In the genomic region with DNA sequence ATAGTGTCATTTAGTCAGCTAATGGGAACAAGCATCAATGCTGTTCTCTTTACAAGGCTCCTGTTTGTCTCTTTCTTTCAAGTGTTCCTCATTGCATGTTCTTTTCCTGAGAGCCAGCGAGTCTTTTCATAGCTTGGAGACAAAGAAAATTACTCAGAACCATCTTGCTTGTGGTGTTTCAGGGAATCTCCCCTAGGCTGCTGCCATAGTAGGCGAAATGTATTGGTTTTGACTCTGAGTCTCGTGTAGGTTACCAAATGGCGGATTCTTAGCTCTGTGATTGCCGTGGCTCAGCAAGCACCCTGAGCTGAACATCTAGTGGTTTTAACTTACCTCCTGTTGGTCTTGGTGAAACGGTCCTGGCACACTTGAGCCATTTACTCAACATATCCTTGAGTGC, we compare ENCODE assay signal across 12 cellular contexts.
DNase-seq lines count a peak whose midpoint lies in the region; ATAC-seq and TF ChIP-seq lines count a peak whose summit lies in the region.
"Had no signal": no experiment of that assay in that cellular context is flagged by ENCODE, and none has a peak within 500 bp of the region (broad histone marks: within the 10 kb centered on the region; RNA-seq: fewer than 3 reads in every experiment).

No MANE protein-coding gene starts in this region.

- H3K9me3 ChIP-seq in OCI-LY3 (ENCODE audit: insufficient read depth, low read length): peaks cover 2% of the 10 kb centered on the region; the same call in 1 of the 2 replicates
- H3K9me3 ChIP-seq: tibial artery had no signal

- TF ChIP-seq CTCF in GM13976 (IDR thresholded peaks at IDR 0.05; ENCODE audit: borderline replicate concordance, control extremely low read depth, extremely low read depth, insufficient read depth, missing control alignments) (no peak), OCI-LY3 (IDR thresholded peaks at IDR 0.05; ENCODE audit: low read depth, low read length) (no peak), type B pancreatic cell (conservative IDR thresholded peaks at IDR 0.05) (no peak)

- H3K27ac ChIP-seq in OCI-LY3 (ENCODE audit: low read length): peak overlapping the region; percentile 92
- H3K27ac ChIP-seq: tibial artery had no signal

- H3K4me1 ChIP-seq in OCI-LY3 (ENCODE audit: low read length): peaks cover 72% of the 10 kb centered on the region

- peak; percentile 44 for DNase-seq in GM13976 (ENCODE audit: low spot score)
- no peak for DNase-seq in NCI-H2196 treated with DMSO at 0.1 percent for 48 hours (lab: John Stamatoyannopoulos, UW; ENCODE audit: unreplicated experiment)
- DNase-seq in NCI-H2171 (lab: John Stamatoyannopoulos, UW): no peak
- DNase-seq in type B pancreatic cell (ENCODE audit: extremely low spot score, unreplicated experiment): no peak
- DNase-seq in NCI-H1930 (lab: John Stamatoyannopoulos, UW): no peak
- DNase-seq: activated gamma-delta T cell, NCI-H524 treated with DMSO at 0.1 percent for 48 hours, tibial artery had no signal

- H3K27me3 ChIP-seq in OCI-LY3 (ENCODE audit: low read depth, low read length): no peaks in the 10 kb centered on the region
- H3K27me3 ChIP-seq: tibial artery had no signal

- peak overlapping the region; percentile 19; the same call in 1 of the 2 replicates for H3K9ac ChIP-seq in OCI-LY3 (ENCODE audit: low read length)

- H3K79me2 ChIP-seq in OCI-LY3 (ENCODE audit: low read length): no peaks in the 10 kb centered on the region

- peaks cover 20% of the 10 kb centered on the region for H3K36me3 Mint-ChIP-seq in type B pancreatic cell

- peak overlapping the region; percentile 62 for H3K4me3 ChIP-seq in OCI-LY3 (ENCODE audit: low read length)
- H3K4me3 ChIP-seq: tibial artery had no signal

- no peak overlapping the region for H2AFZ ChIP-seq in OCI-LY3 (ENCODE audit: low read depth, low read length)

- H3K4me2 ChIP-seq in OCI-LY3 (ENCODE audit: low read length): peak overlapping the region; percentile 99

- H3K27ac Mint-ChIP-seq in type B pancreatic cell: no peak overlapping the region
- H3K27ac Mint-ChIP-seq: nephron had no signal

- in situ Hi-C loops in GM13976 (cut with MboI; ENCODE audit: low sequenced_read_pairs, unreplicated experiment): no loop called here

- H3K36me3 ChIP-seq in OCI-LY3 (replicated peaks; ENCODE audit: low read depth, low read length): no peaks in the 10 kb centered on the region

- no peaks in the 10 kb centered on the region for H3K4me1 Mint-ChIP-seq in type B pancreatic cell (ENCODE audit: unreplicated experiment)
- H3K4me1 Mint-ChIP-seq: nephron had no signal

- ATAC-seq in GM19372 (IDR thresholded peaks at IDR 0.05; ENCODE audit: low read depth, unreplicated experiment) (peak; percentile 48), HG02884 (IDR thresholded peaks at IDR 0.05; ENCODE audit: unreplicated experiment) (peak; percentile 61)

- H3K27me3 Mint-ChIP-seq in type B pancreatic cell: no peaks in the 10 kb centered on the region

- H3K9me3 Mint-ChIP-seq in type B pancreatic cell: no peaks in the 10 kb centered on the region
- H3K9me3 Mint-ChIP-seq: nephron had no signal

- no peak overlapping the region for H3K4me3 Mint-ChIP-seq in type B pancreatic cell
- H3K4me3 Mint-ChIP-seq: nephron had no signal

- H4K20me1 ChIP-seq in OCI-LY3 (ENCODE audit: insufficient read depth, low read length): no peaks in the 10 kb centered on the region
